13 cellular contexts compared by ENCODE assay signal in genomic region chr6:168195712-168196111, GRCh38.
A peak's percentile ranks its signal among the peaks of the same experiment; 100 is the strongest.
DNase-seq lines count a peak whose midpoint lies in the region; ATAC-seq and TF ChIP-seq lines count a peak whose summit lies in the region.
"Had no signal": no experiment of that assay in that cellular context is flagged by ENCODE, and none has a peak within 500 bp of the region (broad histone marks: within the 10 kb centered on the region; RNA-seq: fewer than 3 reads in every experiment).

No MANE protein-coding gene starts in this region.

- intact Hi-C loops in body of pancreas (cut with DNase I) (no loop called here), right lobe of liver (cut with DNase I) (no loop called here), tibial artery (cut with DNase I; ENCODE audit: low total_unique reads) (no loop called here)

- H3K4me1 ChIP-seq in body of pancreas (peaks cover 30% of the 10 kb centered on the region), right lobe of liver (peaks cover 0 to 29% (median 13%) of the 10 kb centered on the region in 4 donors), tibial artery (no peaks in the 10 kb centered on the region)
- H3K4me1 ChIP-seq: HAP-1 had no signal

- CTCF ChIA-PET in activated CD8-positive, alpha-beta memory T cell treated with anti-CD3 and anti-CD28 coated beads, Interleukin-2, amount 10 ng/mL, durations not matched to agents 7 days and 5 days (lab: Charles Lee), result no interaction called here

- H3K27me3 ChIP-seq in body of pancreas (peaks cover 0 to 8% of the 10 kb centered on the region in 2 donors), right lobe of liver (no peaks in the 10 kb centered on the region), tibial artery (peaks cover 0 to 22% of the 10 kb centered on the region in 2 donors)
- H3K27me3 ChIP-seq: MG63 had no signal

- H3K27me3 Mint-ChIP-seq in activated CD8-positive, alpha-beta memory T cell treated with anti-CD3 and anti-CD28 coated beads, Interleukin-2, amount 10 ng/mL, durations not matched to agents 7 days and 5 days, result no peaks in the 10 kb centered on the region
- peaks cover 4% of the 10 kb centered on the region for H3K27me3 Mint-ChIP-seq in activated naive CD8-positive, alpha-beta T cell treated with anti-CD3 and anti-CD28 coated beads, Interleukin-2, amount 50 U/mL, for 24 hours

- TF ChIP-seq CTCF in body of pancreas (IDR thresholded peaks at IDR 0.05), result no peak
- no peak for TF ChIP-seq CTCF in right lobe of liver (IDR thresholded peaks at IDR 0.05)
- TF ChIP-seq CTCF in tibial artery (IDR thresholded peaks at IDR 0.05), result no peak

- no peak overlapping the region for H3K27ac Mint-ChIP-seq in activated CD8-positive, alpha-beta memory T cell treated with anti-CD3 and anti-CD28 coated beads, Interleukin-2, amount 10 ng/mL, durations not matched to agents 7 days and 5 days
- H3K27ac Mint-ChIP-seq in activated naive CD8-positive, alpha-beta T cell treated with anti-CD3 and anti-CD28 coated beads, Interleukin-2, amount 50 U/mL, for 24 hours, result no peak overlapping the region
- H3K27ac Mint-ChIP-seq: CD4-positive, alpha-beta memory T cell had no signal

- H3K4me3 ChIP-seq in body of pancreas, result no peak overlapping the region
- no peak overlapping the region for H3K4me3 ChIP-seq in right lobe of liver
- H3K4me3 ChIP-seq in tibial artery, result no peak overlapping the region
- H3K4me3 ChIP-seq: HAP-1, MG63 had no signal

- H3K27ac ChIP-seq in body of pancreas (peak overlapping the region in 3 of 4 donors; percentile 45 to 60 (median 52)), right lobe of liver (peak overlapping the region; percentile 62 to 90 (median 89)), tibial artery (no peak overlapping the region)

- H3K4me1 Mint-ChIP-seq in activated CD8-positive, alpha-beta memory T cell treated with anti-CD3 and anti-CD28 coated beads, Interleukin-2, amount 10 ng/mL, durations not matched to agents 7 days and 5 days, result no peaks in the 10 kb centered on the region
- H3K4me1 Mint-ChIP-seq in activated naive CD8-positive, alpha-beta T cell treated with anti-CD3 and anti-CD28 coated beads, Interleukin-2, amount 50 U/mL, for 24 hours, result no peaks in the 10 kb centered on the region
- H3K4me1 Mint-ChIP-seq: CD4-positive, alpha-beta memory T cell had no signal

- no peaks in the 10 kb centered on the region for H3K9me3 ChIP-seq in body of pancreas
- no peaks in the 10 kb centered on the region for H3K9me3 ChIP-seq in right lobe of liver
- no peaks in the 10 kb centered on the region for H3K9me3 ChIP-seq in tibial artery
- H3K9me3 ChIP-seq: HAP-1, MG63 had no signal

- TF ChIP-seq POLR2A in body of pancreas (IDR thresholded peaks at IDR 0.05), result no peak
- TF ChIP-seq POLR2A in right lobe of liver (IDR thresholded peaks at IDR 0.05), result no peak

- no peaks in the 10 kb centered on the region for H3K9me3 Mint-ChIP-seq in activated CD8-positive, alpha-beta memory T cell treated with anti-CD3 and anti-CD28 coated beads, Interleukin-2, amount 10 ng/mL, durations not matched to agents 7 days and 5 days (ENCODE audit: low read depth)
- H3K9me3 Mint-ChIP-seq in activated naive CD8-positive, alpha-beta T cell treated with anti-CD3 and anti-CD28 coated beads, Interleukin-2, amount 50 U/mL, for 24 hours, result no peaks in the 10 kb centered on the region

- 80 to 81% methylated on average over 10 of the region's 10 CpGs for WGBS in body of pancreas, 2 donors
- 57% methylated on average over 5 of the region's 10 CpGs for WGBS in right lobe of liver (ENCODE audit: insufficient coverage, low coverage, low lambda C conversion rate, missing lambda C conversion rate)

- H3K36me3 Mint-ChIP-seq in activated CD8-positive, alpha-beta memory T cell treated with anti-CD3 and anti-CD28 coated beads, Interleukin-2, amount 10 ng/mL, durations not matched to agents 7 days and 5 days, result no peaks in the 10 kb centered on the region
- no peaks in the 10 kb centered on the region for H3K36me3 Mint-ChIP-seq in activated naive CD8-positive, alpha-beta T cell treated with anti-CD3 and anti-CD28 coated beads, Interleukin-2, amount 50 U/mL, for 24 hours (ENCODE audit: low read depth)
- H3K36me3 Mint-ChIP-seq: CD4-positive, alpha-beta memory T cell had no signal

- DNase-seq in activated CD8-positive, alpha-beta memory T cell treated with anti-CD3 and anti-CD28 coated beads, Interleukin-2, amount 10 ng/mL, durations not matched to agents 7 days and 5 days, result peak; percentile 23
- DNase-seq in activated CD8-positive, alpha-beta memory T cell treated with anti-CD3 and anti-CD28 coated beads, Interleukin-2, amount 50 U/mL, for 4 hours, result no peak
- DNase-seq in body of pancreas (no peak), right lobe of liver (no peak), tibial artery (peak; percentile 4 to 17)
- DNase-seq in activated naive CD8-positive, alpha-beta T cell treated with anti-CD3 and anti-CD28 coated beads, Interleukin-2, amount 50 U/mL, for 24 hours, result no peak
- DNase-seq: CD4-positive, alpha-beta memory T cell; GDM1; Kasumi-1; MG63 had no signal

- H3K36me3 ChIP-seq in body of pancreas (replicated peaks in 1 of 2; ENCODE audit: insufficient read depth in 1 of 2, low read depth in 2 of 2) (no peaks in the 10 kb centered on the region), right lobe of liver (no peaks in the 10 kb centered on the region), tibial artery (no peaks in the 10 kb centered on the region)
- H3K36me3 ChIP-seq: HAP-1, MG63 had no signal

- H3K4me3 Mint-ChIP-seq in activated CD8-positive, alpha-beta memory T cell treated with anti-CD3 and anti-CD28 coated beads, Interleukin-2, amount 10 ng/mL, durations not matched to agents 7 days and 5 days, result no peak overlapping the region
- no peak overlapping the region for H3K4me3 Mint-ChIP-seq in activated naive CD8-positive, alpha-beta T cell treated with anti-CD3 and anti-CD28 coated beads, Interleukin-2, amount 50 U/mL, for 24 hours
- H3K4me3 Mint-ChIP-seq: CD4-positive, alpha-beta memory T cell had no signal

- no peak for ATAC-seq in activated CD8-positive, alpha-beta memory T cell treated with anti-CD3 and anti-CD28 coated beads, Interleukin-2, amount 10 ng/mL, durations not matched to agents 7 days and 5 days
- ATAC-seq in body of pancreas, result no peak
- no peak for ATAC-seq in right lobe of liver
- no peak for ATAC-seq in HG02588 (IDR thresholded peaks at IDR 0.05; ENCODE audit: unreplicated experiment)
- ATAC-seq in activated naive CD8-positive, alpha-beta T cell treated with anti-CD3 and anti-CD28 coated beads, Interleukin-2, amount 50 U/mL, for 24 hours, result no peak
- ATAC-seq in HG03280 (IDR thresholded peaks at IDR 0.05; ENCODE audit: unreplicated experiment), result no peak

Comparison
In these comparisons a context has a peak if more than half of its experiments do, and no peak if none do; other contexts are left out.
1. DNase-seq: peak in activated CD8-positive, alpha-beta memory T cell treated with anti-CD3 and anti-CD28 coated beads, Interleukin-2, amount 10 ng/mL, durations not matched to agents 7 days and 5 days (single experiment) and tibial artery (2 of 2); none in activated CD8-positive, alpha-beta memory T cell treated with anti-CD3 and anti-CD28 coated beads, Interleukin-2, amount 50 U/mL, for 4 hours (single experiment), body of pancreas (0 of 4), right lobe of liver (0 of 3) and activated naive CD8-positive, alpha-beta T cell treated with anti-CD3 and anti-CD28 coated beads, Interleukin-2, amount 50 U/mL, for 24 hours (single experiment).
2. H3K27ac ChIP-seq: peak in body of pancreas (3 of 4) and right lobe of liver (3 of 3); none in tibial artery (0 of 2).